Comparison of ENCODE assay signal across 25 cellular contexts in the genomic region with DNA sequence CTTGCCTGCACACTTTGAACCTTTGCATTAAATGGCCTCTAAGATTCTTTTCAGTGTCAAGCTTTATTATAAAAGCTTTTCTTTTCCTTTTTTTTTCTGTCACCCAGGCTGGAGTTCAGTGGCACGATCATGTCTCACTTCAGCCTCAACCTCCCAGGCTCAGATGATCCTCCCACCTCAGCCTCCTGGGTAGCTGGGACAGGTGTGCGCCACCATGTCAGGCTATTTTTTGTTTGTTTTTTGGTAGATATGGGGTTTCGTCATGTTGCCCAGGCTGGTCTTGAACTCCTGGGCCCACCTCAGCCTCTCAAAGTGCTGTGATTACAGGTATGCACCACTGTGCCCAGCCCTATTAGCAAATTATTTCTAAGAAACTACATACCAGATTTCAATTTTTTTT. TPM values are rescaled to one million over a fixed set of nuclear protein-coding genes. Genes with fewer than 3 reads are reported as not detected.
A peak's percentile ranks its signal among the peaks of the same experiment; 100 is the strongest.
DNase-seq lines count a peak whose midpoint lies in the region; ATAC-seq and TF ChIP-seq lines count a peak whose summit lies in the region.
"Had no signal": no experiment of that assay in that cellular context is flagged by ENCODE, and none has a peak within 500 bp of the region (broad histone marks: within the 10 kb centered on the region; RNA-seq: fewer than 3 reads in every experiment).

No MANE protein-coding gene starts in this region.

- H3K4me3 Mint-ChIP-seq in HFFc6: no peak overlapping the region
- H3K4me3 Mint-ChIP-seq: GM23338 had no signal

- peaks cover 14% of the 10 kb centered on the region for H3K36me3 Mint-ChIP-seq in HFFc6 (ENCODE audit: low read depth)
- H3K36me3 Mint-ChIP-seq: CD4-positive, alpha-beta memory T cell had no signal

- no peak overlapping the region for H3K4me3 ChIP-seq in A673 (ENCODE audit: low read depth, low read length, poor library complexity, severe bottlenecking)
- H3K4me3 ChIP-seq in brain microvascular endothelial cell (ENCODE audit: low read depth, low read length): no peak overlapping the region
- H3K4me3 ChIP-seq in mucosa of rectum (ENCODE audit: low read length in 2 of 2): no peak overlapping the region
- H3K4me3 ChIP-seq: A549, GM12878, GM23338 had no signal

- no peak overlapping the region for H3K9ac ChIP-seq in mucosa of rectum (ENCODE audit: low read depth in 1 of 2, low read length in 2 of 2)
- H3K9ac ChIP-seq: KMS-11 had no signal

- in situ Hi-C loops in brain microvascular endothelial cell (cut with HindIII; ENCODE audit: low pct_ligation_motif_present, low sequenced_read_pairs): no loop called here

- peak overlapping the region; percentile 49 for H3K27ac Mint-ChIP-seq in HFFc6
- H3K27ac Mint-ChIP-seq: CD4-positive, alpha-beta memory T cell had no signal

- intact Hi-C loops in A673 (cut with micrococcal nuclease; ENCODE audit: unreplicated experiment): loop anchor here (2.0 kb wide), 1 partner anchor 51 kb away; no protein-coding TSS in a partner anchor

- no peaks in the 10 kb centered on the region for H3K27me3 ChIP-seq in A673 (replicated peaks; ENCODE audit: insufficient read depth, low read depth, low read length, poor library complexity)
- no peaks in the 10 kb centered on the region for H3K27me3 ChIP-seq in brain microvascular endothelial cell (replicated peaks)
- H3K27me3 ChIP-seq in mucosa of rectum (ENCODE audit: control insufficient read depth in 2 of 2, insufficient read depth in 2 of 2, low read length in 2 of 2): no peaks in the 10 kb centered on the region

- peaks cover 8% of the 10 kb centered on the region for H3K27me3 Mint-ChIP-seq in HFFc6 (ENCODE audit: insufficient read depth)
- H3K27me3 Mint-ChIP-seq: CD4-positive, alpha-beta memory T cell had no signal

- no peaks in the 10 kb centered on the region for H3K9me3 ChIP-seq in A673 (ENCODE audit: low read depth, low read length, poor library complexity, severe bottlenecking)
- H3K9me3 ChIP-seq in mucosa of rectum (ENCODE audit: control insufficient read depth in 2 of 2, low read length in 2 of 2): no peaks in the 10 kb centered on the region
- H3K9me3 ChIP-seq: A549, Caco-2 had no signal

- H3K27ac ChIP-seq in A673 (ENCODE audit: low read depth, low read length, poor library complexity, severe bottlenecking) (peak overlapping the region; percentile 26), brain microvascular endothelial cell (peak overlapping the region; percentile 92), mucosa of rectum (ENCODE audit: low read depth in 2 of 2, low read length in 2 of 2) (peak overlapping the region; percentile 16 to 32)
- H3K27ac ChIP-seq: HL-60, KMS-11 had no signal

- BruUV-seq in A673 (replicated peaks; lab: Mats Ljungman, UMichigan): no TSS peak

- CTCF ChIA-PET in A673 (lab: Charles Lee): interaction anchor here (0.6 to 1.4 kb wide), 2 partner anchors 22 to 33 kb away, joined by 3 to 6 read pairs; no protein-coding TSS in a partner anchor

- ATAC-seq in SK-N-SH treated with all-trans-retinoic acid at 6 μM for 48 hours: no peak
- ATAC-seq: A549, GM12878, GM23338, PC-3 had no signal

- POLR2A ChIA-PET in A673 (lab: Charles Lee; ENCODE audit: low non-redundant PET): no interaction called here

- H3K9me3 Mint-ChIP-seq in HFFc6: no peaks in the 10 kb centered on the region
- H3K9me3 Mint-ChIP-seq: CD4-positive, alpha-beta memory T cell; GM23338 had no signal

- H3K4me1 ChIP-seq in A673 (ENCODE audit: insufficient read depth, low read length, poor library complexity, severe bottlenecking) (peaks cover 50% of the 10 kb centered on the region), mucosa of rectum (ENCODE audit: control insufficient read depth in 2 of 2, insufficient read depth in 2 of 2, low read length in 2 of 2) (peaks cover 17 to 52% of the 10 kb centered on the region in 2 donors)

- peaks cover 60% of the 10 kb centered on the region for H3K4me1 Mint-ChIP-seq in HFFc6 (ENCODE audit: low read depth)

- DNase-seq in A673 (ENCODE audit: low spot score) (no peak), HFFc6 (no peak), brain microvascular endothelial cell (no peak), cerebellum (ENCODE audit: low spot score) (no peak), NCI-H2081 treated with DMSO at 0.1 percent for 48 hours (lab: John Stamatoyannopoulos, UW) (no peak), SKM-1 (lab: John Stamatoyannopoulos, UW; ENCODE audit: unreplicated experiment) (no peak)
- DNase-seq: CD4-positive, alpha-beta memory T cell; DMS 273 treated with DMSO at 0.1 percent for 48 hours; DMS79 treated with DMSO at 0.1 percent for 48 hours; HCEC 1CT; MV-4-11; NCI-H1694 treated with DMSO at 0.1 percent for 48 hours; NCI-H446; NCI-H526; PC-3; RPMI8226; SIG-M5 had no signal

- TF ChIP-seq CTCF in A673 (conservative IDR thresholded peaks at IDR 0.05; ENCODE audit: low read depth, low read length) (no peak), HFFc6 (IDR thresholded peaks at IDR 0.05) (no peak), brain microvascular endothelial cell (IDR thresholded peaks at IDR 0.05; ENCODE audit: low read depth, low read length, missing control alignments) (no peak)

- no peaks in the 10 kb centered on the region for H3K36me3 ChIP-seq in A673 (ENCODE audit: insufficient read depth, low read length, poor library complexity, severe bottlenecking)
- H3K36me3 ChIP-seq in brain microvascular endothelial cell (replicated peaks): peaks cover 10% of the 10 kb centered on the region
- no peaks in the 10 kb centered on the region for H3K36me3 ChIP-seq in mucosa of rectum (ENCODE audit: control insufficient read depth in 2 of 2, insufficient read depth in 2 of 2, low read length in 2 of 2)

TF ChIP-seq in SK-N-SH treated with all-trans-retinoic acid at 6 μM for 48 hours, 23 proteins besides CTCF, POLR2A, EP300 and RAD21:
- TF ChIP-seq ISL1 (CRISPR knock-in tag; IDR thresholded peaks at IDR 0.05): no peak
- TF ChIP-seq, protein P1, sequence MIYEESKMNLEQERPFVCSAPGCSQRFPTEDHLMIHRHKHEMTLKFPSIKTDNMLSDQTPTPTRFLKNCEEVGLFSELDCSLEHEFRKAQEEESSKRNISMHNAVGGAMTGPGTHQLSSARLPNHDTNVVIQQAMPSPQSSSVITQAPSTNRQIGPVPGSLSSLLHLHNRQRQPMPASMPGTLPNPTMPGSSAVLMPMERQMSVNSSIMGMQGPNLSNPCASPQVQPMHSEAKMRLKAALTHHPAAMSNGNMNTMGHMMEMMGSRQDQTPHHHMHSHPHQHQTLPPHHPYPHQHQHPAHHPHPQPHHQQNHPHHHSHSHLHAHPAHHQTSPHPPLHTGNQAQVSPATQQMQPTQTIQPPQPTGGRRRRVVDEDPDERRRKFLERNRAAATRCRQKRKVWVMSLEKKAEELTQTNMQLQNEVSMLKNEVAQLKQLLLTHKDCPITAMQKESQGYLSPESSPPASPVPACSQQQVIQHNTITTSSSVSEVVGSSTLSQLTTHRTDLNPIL (CRISPR knock-in tag; IDR thresholded peaks at IDR 0.05; ENCODE audit: low read depth): no peak
- no peak for TF ChIP-seq RARB (CRISPR knock-in tag; IDR thresholded peaks at IDR 0.05)
- TF ChIP-seq ESRRG (CRISPR knock-in tag; IDR thresholded peaks at IDR 0.05): no peak

RNA-seq across cellular contexts. Expression of a gene that starts 52.9 kb away (rescaled TPM):
- total RNA-seq in A673 (2021) (34.7 and 39.7 TPM in 2 replicates), cerebellum (6.2 TPM)
- total RNA-seq in HFFc6 (2021; fragmentation: NEBNext Ultra II Directional; extraction: Animal tissue kit (Norgen Biotek cat#: 25700)): 10 to 100 TPM; 80.3 to 93.2 (median 83.8) TPM

Comparison
In these comparisons a context has a peak if more than half of its experiments do, and no peak if none do; other contexts are left out.
1. H3K27ac ChIP-seq: peak in every context shown above with its lines; median percentile 92 in brain microvascular endothelial cell; 26 in A673; 24 in mucosa of rectum.